Comparison of ENCODE assay signal across 1 cellular context in the genomic region with DNA sequence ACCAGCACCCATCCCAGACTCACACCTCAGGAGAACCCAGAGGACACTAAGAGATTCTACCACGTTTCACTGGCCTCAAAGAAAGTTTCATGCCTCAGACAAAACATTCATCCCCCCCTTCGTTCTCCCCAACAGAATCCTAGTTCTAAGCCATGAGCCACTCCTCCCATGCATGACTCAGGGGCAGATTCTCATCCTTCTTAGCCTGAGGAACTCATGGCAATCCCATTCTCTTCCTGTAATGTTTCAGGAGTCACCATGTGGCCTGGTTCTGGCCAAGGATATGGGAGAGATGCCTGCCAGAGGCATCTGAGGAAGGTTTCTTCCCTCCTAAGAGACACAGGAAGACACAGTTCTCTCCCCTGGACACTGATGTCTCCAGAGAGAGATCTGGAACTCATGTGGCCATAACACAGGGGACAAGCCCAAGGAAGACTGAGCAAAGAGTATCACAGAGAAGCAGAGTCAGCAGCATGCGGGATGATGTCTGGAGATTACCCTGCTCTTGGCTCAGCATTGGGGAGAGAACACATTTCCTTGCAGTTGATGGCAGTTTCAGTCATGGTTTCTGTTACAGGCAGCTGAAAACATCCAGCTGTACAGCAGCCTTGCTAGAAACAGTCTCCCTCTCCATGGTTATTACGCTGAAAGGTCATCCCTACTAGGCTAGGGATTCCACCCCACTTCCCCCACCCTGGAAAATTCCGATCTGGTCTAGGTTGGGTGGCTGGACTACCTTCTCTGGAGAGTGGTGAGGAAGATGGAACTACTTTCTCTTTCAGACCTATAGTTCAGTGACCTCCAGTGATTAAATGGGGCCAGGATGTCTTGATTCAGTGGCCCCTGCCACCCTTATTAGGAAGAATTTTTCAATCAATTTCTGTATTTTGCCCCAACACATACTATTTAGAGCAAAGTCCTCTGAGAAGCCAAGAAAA.
TF ChIP-seq lines count a peak whose summit lies in the region.

No MANE protein-coding gene starts in this region.

TF ChIP-seq in GM12878, 131 proteins besides CTCF, POLR2A, EP300 and RAD21 (continued from another document):
- no peak for TF ChIP-seq ZSCAN29 (IDR thresholded peaks at IDR 0.05)
- TF ChIP-seq IKZF1 (conservative IDR thresholded peaks at IDR 0.05), result peak; percentile 57
- TF ChIP-seq BHLHE40 (IDR thresholded peaks at IDR 0.05; ENCODE audit: borderline replicate concordance in 1 of 2, low read depth in 2 of 2, low read length in 1 of 2), result no peak
- TF ChIP-seq IRF4 (IDR thresholded peaks at IDR 0.05; ENCODE audit: low read depth, low read length), result 0 out of 2 replicates have a peak, but pooled peaks have one; percentile 5
- peak; percentile 53; the same call in 1 of the 2 replicates for TF ChIP-seq YY1 (IDR thresholded peaks at IDR 0.05; ENCODE audit: low read depth, low read length)
- TF ChIP-seq PAX5 (IDR thresholded peaks at IDR 0.05; ENCODE audit: borderline replicate concordance, low read depth, low read length), result peak; percentile 43; the same call in 1 of the 2 replicates
- peak; percentile 14; the same call in 1 of the 2 replicates for TF ChIP-seq BCL11A (IDR thresholded peaks at IDR 0.05; ENCODE audit: low read depth, low read length)
- TF ChIP-seq CREM (IDR thresholded peaks at IDR 0.05; ENCODE audit: low read depth), result 0 out of 2 replicates have a peak, but pooled peaks have one; percentile 9
- TF ChIP-seq, protein P1, sequence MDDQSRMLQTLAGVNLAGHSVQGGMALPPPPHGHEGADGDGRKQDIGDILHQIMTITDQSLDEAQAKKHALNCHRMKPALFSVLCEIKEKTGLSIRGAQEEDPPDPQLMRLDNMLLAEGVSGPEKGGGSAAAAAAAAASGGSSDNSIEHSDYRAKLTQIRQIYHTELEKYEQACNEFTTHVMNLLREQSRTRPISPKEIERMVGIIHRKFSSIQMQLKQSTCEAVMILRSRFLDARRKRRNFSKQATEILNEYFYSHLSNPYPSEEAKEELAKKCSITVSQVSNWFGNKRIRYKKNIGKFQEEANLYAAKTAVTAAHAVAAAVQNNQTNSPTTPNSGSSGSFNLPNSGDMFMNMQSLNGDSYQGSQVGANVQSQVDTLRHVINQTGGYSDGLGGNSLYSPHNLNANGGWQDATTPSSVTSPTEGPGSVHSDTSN (IDR thresholded peaks at IDR 0.05; ENCODE audit: insufficient replicate concordance, low read depth, low read length), result peak; percentile 50
- TF ChIP-seq, protein P2, sequence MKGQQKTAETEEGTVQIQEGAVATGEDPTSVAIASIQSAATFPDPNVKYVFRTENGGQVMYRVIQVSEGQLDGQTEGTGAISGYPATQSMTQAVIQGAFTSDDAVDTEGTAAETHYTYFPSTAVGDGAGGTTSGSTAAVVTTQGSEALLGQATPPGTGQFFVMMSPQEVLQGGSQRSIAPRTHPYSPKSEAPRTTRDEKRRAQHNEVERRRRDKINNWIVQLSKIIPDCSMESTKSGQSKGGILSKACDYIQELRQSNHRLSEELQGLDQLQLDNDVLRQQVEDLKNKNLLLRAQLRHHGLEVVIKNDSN (IDR thresholded peaks at IDR 0.05; ENCODE audit: borderline replicate concordance, extremely low read length, insufficient read depth, low read depth, low read length), result no peak
- TF ChIP-seq TCF3 (IDR thresholded peaks at IDR 0.05; ENCODE audit: borderline replicate concordance, insufficient read depth, low read depth, low read length), result peak; percentile 86
- TF ChIP-seq, protein P3, sequence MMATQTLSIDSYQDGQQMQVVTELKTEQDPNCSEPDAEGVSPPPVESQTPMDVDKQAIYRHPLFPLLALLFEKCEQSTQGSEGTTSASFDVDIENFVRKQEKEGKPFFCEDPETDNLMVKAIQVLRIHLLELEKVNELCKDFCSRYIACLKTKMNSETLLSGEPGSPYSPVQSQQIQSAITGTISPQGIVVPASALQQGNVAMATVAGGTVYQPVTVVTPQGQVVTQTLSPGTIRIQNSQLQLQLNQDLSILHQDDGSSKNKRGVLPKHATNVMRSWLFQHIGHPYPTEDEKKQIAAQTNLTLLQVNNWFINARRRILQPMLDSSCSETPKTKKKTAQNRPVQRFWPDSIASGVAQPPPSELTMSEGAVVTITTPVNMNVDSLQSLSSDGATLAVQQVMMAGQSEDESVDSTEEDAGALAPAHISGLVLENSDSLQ (IDR thresholded peaks at IDR 0.05), result 0 out of 2 replicates have a peak, but pooled peaks have one; percentile 9
- TF ChIP-seq NR2F1 (conservative IDR thresholded peaks at IDR 0.05), result peak; percentile 61
